Comparison of ENCODE assay signal across 1 cellular context in genomic region chr5:133383580-133383939, GRCh38.
TF ChIP-seq lines count a peak whose summit lies in the region.

No MANE protein-coding gene starts in this region.

TF ChIP-seq in GM23338, 12 proteins besides CTCF, POLR2A, EP300 and RAD21 (continued from another document):
- no peak for TF ChIP-seq EZH2 (IDR thresholded peaks at IDR 0.05; ENCODE audit: low read depth, unreplicated experiment)
- TF ChIP-seq ETS1 (IDR thresholded peaks at IDR 0.05) = no peak
- no peak for TF ChIP-seq ZNF462 (CRISPR knock-in tag; IDR thresholded peaks at IDR 0.05)
- no peak for TF ChIP-seq POLR2AphosphoS5 (IDR thresholded peaks at IDR 0.05; ENCODE audit: low read depth)
- TF ChIP-seq ZNF331 (CRISPR knock-in tag; IDR thresholded peaks at IDR 0.05; ENCODE audit: low read depth) = no peak
- no peak for TF ChIP-seq JUNB (IDR thresholded peaks at IDR 0.05; ENCODE audit: unreplicated experiment)
- TF ChIP-seq NANOG (IDR thresholded peaks at IDR 0.05; ENCODE audit: borderline replicate concordance) = no peak
- TF ChIP-seq ZNF114 (CRISPR knock-in tag; IDR thresholded peaks at IDR 0.05) = no peak
